In the genomic region with DNA sequence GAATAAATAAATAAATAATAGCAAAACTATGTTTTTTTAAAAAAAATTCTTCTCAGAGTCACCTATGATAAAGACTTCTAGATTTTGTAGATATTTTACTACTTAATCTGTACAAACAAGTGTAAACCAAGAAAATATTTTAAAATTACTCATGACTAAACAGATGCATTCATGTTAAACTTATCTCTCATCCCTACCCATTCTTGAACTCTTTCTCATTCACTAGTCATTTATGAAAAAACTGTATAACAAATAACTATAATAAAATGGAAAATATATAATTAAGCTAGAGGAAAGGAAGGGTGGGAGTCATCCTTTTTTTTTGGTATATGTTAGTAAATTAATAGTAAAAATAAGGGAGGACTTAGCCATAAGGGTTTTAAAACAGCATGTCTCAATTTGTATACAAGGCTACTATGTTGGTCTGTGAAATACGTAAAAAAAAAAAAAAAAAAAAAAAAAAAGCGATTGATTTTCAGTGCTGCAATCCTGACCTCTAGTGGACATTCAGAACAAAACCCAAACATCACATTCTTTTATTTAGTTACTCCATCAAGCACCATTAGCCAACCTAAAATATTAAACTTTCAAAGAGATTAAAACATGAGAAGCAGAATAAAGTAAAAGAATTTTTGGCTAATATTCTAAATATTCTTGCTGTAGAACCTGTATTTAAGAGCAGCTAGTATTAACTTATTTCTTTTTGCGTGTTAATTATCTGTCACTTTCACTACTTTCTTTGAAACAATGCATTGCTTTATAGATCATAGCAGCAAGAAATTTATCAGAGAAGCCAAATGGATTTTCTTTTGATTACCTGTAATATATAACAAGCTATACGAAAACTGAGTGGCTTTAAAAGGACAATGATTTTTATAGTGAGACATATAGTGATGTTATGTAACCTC, we compare ENCODE assay signal across 8 cellular contexts.
DNase-seq lines count a peak whose midpoint lies in the region; ATAC-seq, FAIRE-seq and TF ChIP-seq lines count a peak whose summit lies in the region.

No MANE protein-coding gene starts in this region.

- CTCF ChIA-PET in GM12878 (lab: Yijun Ruan, JAX): interaction anchor here (0.7 to 10.2 kb wide), 9 partner anchors 9 to 974 kb away, joined by 3 to 91 read pairs (median 4); no protein-coding TSS in a partner anchor

- in situ Hi-C loops in GM12878 (cut with MboI): loop anchor here (10.0 to 25.0 kb wide), 3 partner anchors 657 to 1999 kb away; no protein-coding TSS in a partner anchor

- H4K20me1 ChIP-seq in GM12878 (ENCODE audit: control insufficient read depth, insufficient read depth): no peaks in the 10 kb centered on the region

- no peak overlapping the region for H3K4me2 ChIP-seq in GM12878 (ENCODE audit: control insufficient read depth, insufficient read depth)

- H3K4me3 Mint-ChIP-seq in natural killer cell: no peak overlapping the region
- no peak overlapping the region for H3K4me3 Mint-ChIP-seq in natural killer cell treated with Interleukin-12 subunit alpha and Interleukin-12 subunit beta and Interleukin-15 and Interleukin-18, amount 100 ng/mL, for 72 hours

- BruUV-seq in GM12878 (replicated peaks; lab: Mats Ljungman, UMichigan): no TSS peak

- no peaks in the 10 kb centered on the region for H3K36me3 ChIP-seq in GM12878 (ENCODE audit: control insufficient read depth in 2 of 2, insufficient read depth in 2 of 2, low read length in 1 of 2)
- no peaks in the 10 kb centered on the region for H3K36me3 ChIP-seq in kidney (ENCODE audit: control insufficient read depth in 1 of 2, insufficient read depth in 2 of 2, low read length in 2 of 2)
- H3K36me3 ChIP-seq in vagina: no peaks in the 10 kb centered on the region

- H3K4me1 Mint-ChIP-seq in natural killer cell: peaks cover 5 to 7% of the 10 kb centered on the region in 2 donors
- H3K4me1 Mint-ChIP-seq in natural killer cell treated with Interleukin-12 subunit alpha and Interleukin-12 subunit beta and Interleukin-15 and Interleukin-18, amount 100 ng/mL, for 72 hours (ENCODE audit: low read depth in 2 of 2): no peaks in the 10 kb centered on the region

- POLR2A ChIA-PET in GM12878 (lab: Charles Lee): no interaction called here

- H3K9me3 Mint-ChIP-seq in natural killer cell: no peaks in the 10 kb centered on the region
- no peaks in the 10 kb centered on the region for H3K9me3 Mint-ChIP-seq in natural killer cell treated with Interleukin-12 subunit alpha and Interleukin-12 subunit beta and Interleukin-15 and Interleukin-18, amount 100 ng/mL, for 72 hours

- intact Hi-C loops in natural killer cell (cut with micrococcal nuclease): loop anchor here (1.0 to 10.0 kb wide), 3 partner anchors 486 to 1999 kb away; no protein-coding TSS in a partner anchor
- intact Hi-C loops in GM12878 (cut with micrococcal nuclease; ENCODE audit: unreplicated experiment): loop anchor here (1.0 to 10.0 kb wide), 4 partner anchors 486 to 2002 kb away; partner anchors contain the start of gene RABGAP1L
- intact Hi-C loops in kidney (cut with DNase I): loop anchor here (10.0 kb wide), 1 partner anchor 489 kb away; no protein-coding TSS in a partner anchor
- intact Hi-C loops in vagina (cut with DNase I): loop anchor here (10.0 kb wide), 1 partner anchor 479 kb away; no protein-coding TSS in a partner anchor

- H3K9ac ChIP-seq in GM12878 (ENCODE audit: control insufficient read depth, insufficient read depth, low read length) (no peak overlapping the region), kidney (ENCODE audit: low read length in 2 of 2) (no peak overlapping the region)

- no peak overlapping the region for H3K4me3 ChIP-seq in GM12878
- no peak overlapping the region for H3K4me3 ChIP-seq in kidney (ENCODE audit: low read length in 2 of 2)
- H3K4me3 ChIP-seq in vagina: no peak overlapping the region

- RAD21 ChIA-PET in GM12878 (lab: Charles Lee; ENCODE audit: unreplicated experiment): interaction anchor here (0.6 to 6.2 kb wide), 5 partner anchors 19 to 558 kb away, joined by 3 to 48 read pairs (median 3); no protein-coding TSS in a partner anchor

- no peak for DNase-seq in natural killer cell
- DNase-seq in natural killer cell treated with Interleukin-12 subunit alpha and Interleukin-12 subunit beta and Interleukin-15 and Interleukin-18, amount 100 ng/mL, for 72 hours (ENCODE audit: low spot score): no peak
- peak; percentile 17 for DNase-seq in NCI-H2196 (lab: John Stamatoyannopoulos, UW; ENCODE audit: unreplicated experiment)
- no peak for DNase-seq in GM12878 (ENCODE audit: low read depth, low spot score)
- DNase-seq in kidney: no peak
- no peak for DNase-seq in vagina (ENCODE audit: extremely low spot score in 2 of 2)
- DNase-seq in NCI-H1930 (lab: John Stamatoyannopoulos, UW): no peak
- no peak for DNase-seq in amygdala (lab: John Stamatoyannopoulos, UW)

- TF ChIP-seq POLR2A in GM12878 (IDR thresholded peaks at IDR 0.05; ENCODE audit: low read depth, low read length) (no peak), vagina (IDR thresholded peaks at IDR 0.05) (no peak)

- FAIRE-seq in GM12878 (lab: Jason Lieb, UNC): peak; percentile 78
- FAIRE-seq in kidney (lab: Jason Lieb, UNC): peak; percentile 99

- 50% methylated on average over 3 of the region's 4 CpGs for WGBS in GM12878 (ENCODE audit: insufficient coverage, insufficient replicate concordance, low lambda C conversion rate, missing lambda C conversion rate)

- H3K27me3 Mint-ChIP-seq in natural killer cell (ENCODE audit: low read depth in 2 of 2): no peaks in the 10 kb centered on the region
- H3K27me3 Mint-ChIP-seq in natural killer cell treated with Interleukin-12 subunit alpha and Interleukin-12 subunit beta and Interleukin-15 and Interleukin-18, amount 100 ng/mL, for 72 hours: no peaks in the 10 kb centered on the region

- H3K27me3 ChIP-seq in GM12878 (replicated peaks in 1 of 2; ENCODE audit: control insufficient read depth in 2 of 2, insufficient read depth in 2 of 2, low read length in 1 of 2): no peaks in the 10 kb centered on the region
- no peaks in the 10 kb centered on the region for H3K27me3 ChIP-seq in vagina

- TF ChIP-seq RAD21 in GM12878 (IDR thresholded peaks at IDR 0.05; ENCODE audit: insufficient read depth, low read depth, low read length): peak; percentile 80

- H3K79me2 ChIP-seq in GM12878 (ENCODE audit: control insufficient read depth, insufficient read depth, low read length): no peaks in the 10 kb centered on the region

- H3K9me3 ChIP-seq in GM12878 (replicated peaks; ENCODE audit: control insufficient read depth, insufficient read depth, low read length) (no peaks in the 10 kb centered on the region), kidney (ENCODE audit: control insufficient read depth in 1 of 2, low read length in 2 of 2) (no peaks in the 10 kb centered on the region), vagina (no peaks in the 10 kb centered on the region)

- H3K27ac ChIP-seq in GM12878 (ENCODE audit: control insufficient read depth, insufficient read depth) (no peak overlapping the region), kidney (ENCODE audit: low read depth in 2 of 2, low read length in 2 of 2) (no peak overlapping the region), vagina (no peak overlapping the region)

- no peak for TF ChIP-seq EP300 in GM12878 (IDR thresholded peaks at IDR 0.05; ENCODE audit: borderline replicate concordance in 1 of 2, control insufficient read depth in 1 of 2, low read depth in 2 of 2, low read length in 2 of 2)

- TF ChIP-seq CTCF in natural killer cell (IDR thresholded peaks at IDR 0.05) (peak; percentile 71), GM12878 (IDR thresholded peaks at IDR 0.05 in 2 of 3, conservative IDR thresholded peaks at IDR 0.05 in 1 of 3; ENCODE audit: control insufficient read depth in 2 of 3, extremely low read depth in 1 of 3, insufficient read depth in 1 of 3, low read depth in 3 of 3, low read length in 3 of 3) (peak; percentile 36 to 63 (median 41); a peak in 5 of 6 replicates), kidney (IDR thresholded peaks at IDR 0.05; ENCODE audit: borderline replicate concordance, extremely low read depth, insufficient read depth) (peak; percentile 67), vagina (IDR thresholded peaks at IDR 0.05) (peak in 2 of 3 experiments; percentile 31 to 35)

- H3K4me1 ChIP-seq in GM12878 (ENCODE audit: control insufficient read depth, insufficient read depth, low read length) (peaks cover 9% of the 10 kb centered on the region; the same call in 1 of the 2 replicates), kidney (ENCODE audit: control insufficient read depth in 1 of 2, insufficient read depth in 1 of 2, low read depth in 1 of 2, low read length in 2 of 2) (no peaks in the 10 kb centered on the region), vagina (no peaks in the 10 kb centered on the region)

- no peaks in the 10 kb centered on the region for H3K36me3 Mint-ChIP-seq in natural killer cell
- no peaks in the 10 kb centered on the region for H3K36me3 Mint-ChIP-seq in natural killer cell treated with Interleukin-12 subunit alpha and Interleukin-12 subunit beta and Interleukin-15 and Interleukin-18, amount 100 ng/mL, for 72 hours

- H2AFZ ChIP-seq in GM12878 (ENCODE audit: control insufficient read depth, low read depth, low read length): no peak overlapping the region

- peak; percentile 52 to 64 (median 55) for ATAC-seq in natural killer cell
- no peak for ATAC-seq in natural killer cell treated with Interleukin-12 subunit alpha and Interleukin-12 subunit beta and Interleukin-15 and Interleukin-18, amount 100 ng/mL, for 72 hours
- ATAC-seq in GM12878: peak; percentile 39

- no peak overlapping the region for H3K27ac Mint-ChIP-seq in natural killer cell
- no peak overlapping the region for H3K27ac Mint-ChIP-seq in natural killer cell treated with Interleukin-12 subunit alpha and Interleukin-12 subunit beta and Interleukin-15 and Interleukin-18, amount 100 ng/mL, for 72 hours

- SMC1A ChIA-PET in GM12878 (lab: Charles Lee; ENCODE audit: uncharacterized antibody, unreplicated experiment): interaction anchor here (0.7 to 7.3 kb wide), 4 partner anchors 17 to 481 kb away, joined by 3 to 52 read pairs (median 4); no protein-coding TSS in a partner anchor

TF ChIP-seq in GM12878, 131 proteins besides CTCF, POLR2A, EP300 and RAD21 (continues in another document):
- no peak for TF ChIP-seq SIX5 (IDR thresholded peaks at IDR 0.05; ENCODE audit: low read depth, low read length, severe bottlenecking)

Comparison
In these comparisons a context has a peak if more than half of its experiments do, and no peak if none do; other contexts are left out.
1. ATAC-seq: peak in natural killer cell (3 of 3) and GM12878 (single experiment); none in natural killer cell treated with Interleukin-12 subunit alpha and Interleukin-12 subunit beta and Interleukin-15 and Interleukin-18, amount 100 ng/mL, for 72 hours (0 of 2).
2. Peak in every context shown above with its lines, with median percentiles within 50 percentile points of each other: CTCF ChIP-seq.